Comparison of ENCODE assay signal across 1 cellular context in genomic region chr12:14780851-14781250, GRCh38.
TF ChIP-seq lines count a peak whose summit lies in the region.

No MANE protein-coding gene starts in this region.

TF ChIP-seq in K562, 482 proteins besides CTCF, POLR2A, EP300 and RAD21:
- TF ChIP-seq ZBTB43 (CRISPR knock-in tag; IDR thresholded peaks at IDR 0.05) (no peak), GTF2F1 (IDR thresholded peaks at IDR 0.05; ENCODE audit: low read depth, low read length) (no peak), KDM2B (CRISPR knock-in tag; IDR thresholded peaks at IDR 0.05) (no peak), NKRF (IDR thresholded peaks at IDR 0.05; ENCODE audit: borderline replicate concordance) (no peak), CCAR2 (IDR thresholded peaks at IDR 0.05; ENCODE audit: low read depth, low read length) (no peak), CEBPB (tag; IDR thresholded peaks at IDR 0.05) (no peak), CREB1 (IDR thresholded peaks at IDR 0.05) (no peak), CREB1 (CRISPR knock-in tag; IDR thresholded peaks at IDR 0.05) (no peak), CHD2 (IDR thresholded peaks at IDR 0.05; ENCODE audit: low read depth, low read length) (no peak), FOXP4 (CRISPR knock-in tag; IDR thresholded peaks at IDR 0.05; ENCODE audit: borderline replicate concordance) (no peak), TGIF2 (CRISPR knock-in tag; IDR thresholded peaks at IDR 0.05) (no peak), CHAMP1 (IDR thresholded peaks at IDR 0.05) (no peak), KLF13 (tag; IDR thresholded peaks at IDR 0.05; ENCODE audit: borderline replicate concordance, low read depth) (no peak)
